Comparison of ENCODE assay signal across 1 cellular context in the genomic region with DNA sequence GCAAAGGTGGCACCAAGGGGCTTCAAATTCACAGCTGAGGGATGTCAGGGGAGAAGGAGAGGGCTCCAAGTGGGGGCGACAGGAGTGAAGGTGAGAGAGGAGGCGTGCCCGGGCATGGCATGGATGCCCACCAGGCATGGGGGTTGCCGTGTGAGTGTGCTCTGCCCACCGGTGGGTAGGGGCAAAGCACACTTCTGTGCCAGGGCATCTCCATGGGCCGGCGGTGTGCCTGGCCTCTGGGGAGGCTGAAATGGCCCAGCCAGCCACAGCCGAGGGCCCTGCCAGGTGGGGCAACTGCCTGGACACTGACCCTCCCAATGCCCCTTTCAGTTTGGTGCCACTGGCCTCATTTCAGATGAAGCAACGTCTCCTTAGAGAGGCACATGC.
TF ChIP-seq lines count a peak whose summit lies in the region.

No MANE protein-coding gene starts in this region.

TF ChIP-seq in K562, 482 proteins besides CTCF, POLR2A, EP300 and RAD21:
- TF ChIP-seq ZNF174 (CRISPR knock-in tag; IDR thresholded peaks at IDR 0.05) (no peak), HNRNPL (IDR thresholded peaks at IDR 0.05; ENCODE audit: low read depth, low read length) (peak; percentile 49; the same call in 1 of the 2 replicates)
